ENCODE assay signal across 15 cellular contexts in genomic region chr17:21418446-21419298, GRCh38. TPM values are rescaled to one million over a fixed set of nuclear protein-coding genes. Genes with fewer than 3 reads are reported as not detected.
A peak's percentile ranks its signal among the peaks of the same experiment; 100 is the strongest.
DNase-seq lines count a peak whose midpoint lies in the region; ATAC-seq, FAIRE-seq and TF ChIP-seq lines count a peak whose summit lies in the region.
"Had no signal": no experiment of that assay in that cellular context is flagged by ENCODE, and none has a peak within 500 bp of the region (broad histone marks: within the 10 kb centered on the region; RNA-seq: fewer than 3 reads in every experiment).

No MANE protein-coding gene starts in this region.

- H3K4me3 ChIP-seq in kidney (ENCODE audit: low read length in 2 of 2) (no peak overlapping the region), upper lobe of right lung (no peak overlapping the region)
- H3K4me3 ChIP-seq: gastrocnemius medialis, GM23338 had no signal

- intact Hi-C loops in left ventricle myocardium superior (cut with micrococcal nuclease) = no loop called here
- intact Hi-C loops in Right ventricle myocardium inferior (cut with DNase I) = no loop called here
- intact Hi-C loops in kidney (cut with DNase I) = no loop called here
- intact Hi-C loops in upper lobe of right lung (cut with DNase I) = no loop called here

- H3K4me3 Mint-ChIP-seq in T-helper 17 cell = peak overlapping the region; percentile 85
- H3K4me3 Mint-ChIP-seq: GM23338, neural crest cell had no signal

- no peak overlapping the region for H3K9ac ChIP-seq in kidney (ENCODE audit: low read length in 2 of 2)

- H3K27me3 ChIP-seq in upper lobe of right lung = no peaks in the 10 kb centered on the region
- H3K27me3 ChIP-seq: gastrocnemius medialis had no signal

- H3K9me3 ChIP-seq in T-helper 17 cell (ENCODE audit: control insufficient read depth, low read length, poor library complexity, severe bottlenecking) = no peaks in the 10 kb centered on the region
- H3K9me3 ChIP-seq in kidney (ENCODE audit: control insufficient read depth in 1 of 2, low read length in 2 of 2) = no peaks in the 10 kb centered on the region
- H3K9me3 ChIP-seq in upper lobe of right lung = no peaks in the 10 kb centered on the region
- H3K9me3 ChIP-seq: gastrocnemius medialis had no signal

- peaks cover 12% of the 10 kb centered on the region for H3K27me3 Mint-ChIP-seq in T-helper 17 cell

- no peaks in the 10 kb centered on the region for H3K4me1 ChIP-seq in kidney (ENCODE audit: control insufficient read depth in 1 of 2, insufficient read depth in 1 of 2, low read depth in 1 of 2, low read length in 2 of 2)
- no peaks in the 10 kb centered on the region for H3K4me1 ChIP-seq in upper lobe of right lung

- no peaks in the 10 kb centered on the region for H3K36me3 Mint-ChIP-seq in T-helper 17 cell (ENCODE audit: low read depth)

- DNase-seq in left ventricle myocardium superior (peak; percentile 14), Right ventricle myocardium inferior (ENCODE audit: missing footprints) (no peak), T-helper 17 cell (no peak), kidney (peak; percentile 66), upper lobe of right lung (peak; percentile 19), HK-2 (ENCODE audit: unreplicated experiment) (no peak)
- DNase-seq: gastrocnemius medialis, kidney glomerular epithelial cell, NCI-H1105, NCI-H2081 treated with DMSO at 0.1 percent for 48 hours, NCI-H510A had no signal

- H3K36me3 ChIP-seq in kidney (ENCODE audit: control insufficient read depth in 1 of 2, insufficient read depth in 2 of 2, low read length in 2 of 2) (no peaks in the 10 kb centered on the region), upper lobe of right lung (no peaks in the 10 kb centered on the region)
- H3K36me3 ChIP-seq: gastrocnemius medialis had no signal

- H3K4me1 Mint-ChIP-seq in T-helper 17 cell = peaks cover 13% of the 10 kb centered on the region
- H3K4me1 Mint-ChIP-seq: neural crest cell had no signal

- no peak for FAIRE-seq in kidney (lab: Jason Lieb, UNC)

- H3K27ac Mint-ChIP-seq in T-helper 17 cell = peak overlapping the region; percentile 84
- H3K27ac Mint-ChIP-seq: GM23338 had no signal

- TF ChIP-seq CTCF in kidney (IDR thresholded peaks at IDR 0.05; ENCODE audit: borderline replicate concordance, extremely low read depth, insufficient read depth) (no peak), upper lobe of right lung (IDR thresholded peaks at IDR 0.05) (no peak)

- no peak for ATAC-seq in left ventricle myocardium superior
- no peak for ATAC-seq in Right ventricle myocardium inferior
- ATAC-seq in T-helper 17 cell = no peak
- ATAC-seq in upper lobe of right lung = no peak
- no peak for ATAC-seq in HG03460 (IDR thresholded peaks at IDR 0.05; ENCODE audit: unreplicated experiment)
- ATAC-seq: gastrocnemius medialis, GM23338 had no signal

- no peak overlapping the region for H3K27ac ChIP-seq in kidney (ENCODE audit: low read depth in 2 of 2, low read length in 2 of 2)
- no peak overlapping the region for H3K27ac ChIP-seq in upper lobe of right lung
- H3K27ac ChIP-seq: gastrocnemius medialis had no signal

RNA-seq across cellular contexts. Expression of gene KCNJ12, which starts 42.5 kb away (rescaled TPM):
- 11.4 TPM for total RNA-seq in left ventricle myocardium superior
- total RNA-seq in Right ventricle myocardium inferior = 12.6 TPM
- under 1 TPM in 1 of 2 donors, not detected in 1; 0.12 TPM for total RNA-seq in T-helper 17 cell
- 3.1 TPM for total RNA-seq in kidney
- polyA plus RNA-seq in kidney (ENCODE audit: insufficient read depth, low read depth, low replicate concordance) = 3.4 TPM
- 2.5 TPM for total RNA-seq in upper lobe of right lung
- total RNA-seq: RPMI7951 had no signal

Comparison
In these comparisons a context has a peak if more than half of its experiments do, and no peak if none do; other contexts are left out.
1. DNase-seq: peak in left ventricle myocardium superior (single experiment), kidney (single experiment) and upper lobe of right lung (single experiment); none in Right ventricle myocardium inferior (single experiment), T-helper 17 cell (0 of 3) and HK-2 (single experiment).